Comparison of ENCODE assay signal across 12 cellular contexts in genomic region chr18:55300469-55301195, GRCh38.
DNase-seq lines count a peak whose midpoint lies in the region; ATAC-seq and TF ChIP-seq lines count a peak whose summit lies in the region.
"Had no signal": no experiment of that assay in that cellular context is flagged by ENCODE, and none has a peak within 500 bp of the region (broad histone marks: within the 10 kb centered on the region; RNA-seq: fewer than 3 reads in every experiment).

No MANE protein-coding gene starts in this region.

- peaks cover 96% of the 10 kb centered on the region for H3K79me2 ChIP-seq in GM23248 (ENCODE audit: insufficient read depth)

- H3K9me3 Mint-ChIP-seq in effector memory CD8-positive, alpha-beta T cell = no peaks in the 10 kb centered on the region
- H3K9me3 Mint-ChIP-seq: stimulated activated naive CD8-positive, alpha-beta T cell treated with anti-CD3 and anti-CD28 coated beads, Interleukin-15, Interleukin-2, amounts not matched to agents 100 ng/mL and 50 ng/mL, for 24 hours had no signal

- H3K36me3 Mint-ChIP-seq in effector memory CD8-positive, alpha-beta T cell (ENCODE audit: insufficient read depth) = no peaks in the 10 kb centered on the region

- H3K9me3 ChIP-seq in GM23248 (ENCODE audit: low read depth) (no peaks in the 10 kb centered on the region), skeletal muscle satellite cell (replicated peaks; ENCODE audit: low read length) (no peaks in the 10 kb centered on the region)

- no peaks in the 10 kb centered on the region for H4K20me1 ChIP-seq in GM23248 (ENCODE audit: insufficient read depth)

- H3K27ac Mint-ChIP-seq in effector memory CD8-positive, alpha-beta T cell = no peak overlapping the region
- H3K27ac Mint-ChIP-seq: stimulated activated naive CD8-positive, alpha-beta T cell treated with anti-CD3 and anti-CD28 coated beads, Interleukin-15, Interleukin-2, amounts not matched to agents 100 ng/mL and 50 ng/mL, for 24 hours had no signal

- no peaks in the 10 kb centered on the region for H3K27me3 ChIP-seq in GM23248 (replicated peaks; ENCODE audit: insufficient read depth)
- H3K27me3 ChIP-seq in skeletal muscle satellite cell (ENCODE audit: control insufficient read depth, insufficient read depth, low read length) = no peaks in the 10 kb centered on the region

- in situ Hi-C loops in GM23248 (cut with MboI) = no loop called here

- H3K27ac ChIP-seq in GM23248 = peak overlapping the region; percentile 68

- no peaks in the 10 kb centered on the region for H3K4me1 Mint-ChIP-seq in effector memory CD8-positive, alpha-beta T cell (ENCODE audit: low read depth in 2 of 2)

- WGBS in GM23248 (ENCODE audit: low coverage in 1 of 2, low lambda C conversion rate in 2 of 2, missing lambda C conversion rate in 2 of 2), 2 experiments = 2 to 4% methylated on average over 14 to 16 of the region's 16 CpGs

- H3K4me3 Mint-ChIP-seq in effector memory CD8-positive, alpha-beta T cell = no peak overlapping the region
- H3K4me3 Mint-ChIP-seq: stimulated activated naive CD8-positive, alpha-beta T cell treated with anti-CD3 and anti-CD28 coated beads, Interleukin-15, Interleukin-2, amounts not matched to agents 100 ng/mL and 50 ng/mL, for 24 hours had no signal

- peak; percentile 91 for DNase-seq in GM23248
- DNase-seq in NCI-H524 (lab: John Stamatoyannopoulos, UW) = peak; percentile 70 to 89
- DNase-seq in fibroblast of peridontal ligament (ENCODE audit: extremely low read depth) = peak; percentile 91
- no peak for DNase-seq in effector memory CD8-positive, alpha-beta T cell
- no peak for DNase-seq in erythroblast (lab: John Stamatoyannopoulos, UW)
- DNase-seq in NCI-H128 (lab: John Stamatoyannopoulos, UW; ENCODE audit: unreplicated experiment) = no peak
- DNase-seq: activated naive CD4-positive, alpha-beta T cell treated with anti-CD3 and anti-CD28 coated beads, Interleukin-2, amount 50 U/mL, for 16 hours had no signal

- peaks cover 14% of the 10 kb centered on the region; the same call in 1 of the 2 replicates for H3F3A ChIP-seq in GM23248 (ENCODE audit: insufficient read depth)

- H3K9me2 ChIP-seq in GM23248 (ENCODE audit: insufficient read depth) = no peaks in the 10 kb centered on the region

- TF ChIP-seq POLR2A in erythroblast (IDR thresholded peaks at IDR 0.05; ENCODE audit: low read length) = no peak

- no peak for ATAC-seq in effector memory CD8-positive, alpha-beta T cell (replicated peaks)
- ATAC-seq in GM21529 (IDR thresholded peaks at IDR 0.05; ENCODE audit: unreplicated experiment) = no peak
- ATAC-seq: Panc1 had no signal

- H3K36me3 ChIP-seq in GM23248 (ENCODE audit: low read depth) = no peaks in the 10 kb centered on the region
- H3K36me3 ChIP-seq in skeletal muscle satellite cell (ENCODE audit: insufficient read depth, low read length) = no peaks in the 10 kb centered on the region

- H3K9ac ChIP-seq in GM23248 (peak overlapping the region; percentile 74), skeletal muscle satellite cell (ENCODE audit: low read depth, low read length) (peak overlapping the region; percentile 28)

- H3K4me1 ChIP-seq in GM23248 (ENCODE audit: insufficient read depth) (peaks cover 37% of the 10 kb centered on the region), skeletal muscle satellite cell (ENCODE audit: control insufficient read depth, insufficient read depth, low read length) (peaks cover 17% of the 10 kb centered on the region)

- H3K4me3 ChIP-seq in GM23248 (peak overlapping the region; percentile 78), skeletal muscle satellite cell (ENCODE audit: low read length) (peak overlapping the region; percentile 39)
- H3K4me3 ChIP-seq: lung had no signal

- H3K27me3 Mint-ChIP-seq in effector memory CD8-positive, alpha-beta T cell = no peaks in the 10 kb centered on the region
- H3K27me3 Mint-ChIP-seq: stimulated activated naive CD8-positive, alpha-beta T cell treated with anti-CD3 and anti-CD28 coated beads, Interleukin-15, Interleukin-2, amounts not matched to agents 100 ng/mL and 50 ng/mL, for 24 hours had no signal

- H3K4me2 ChIP-seq in GM23248 (ENCODE audit: unreplicated experiment) (peak overlapping the region; percentile 99), skeletal muscle satellite cell (ENCODE audit: low read length) (peak overlapping the region; percentile 77)

- peak overlapping the region; percentile 45; the same call in 1 of the 2 replicates for H2AFZ ChIP-seq in GM23248

Comparison
In these comparisons a context has a peak if more than half of its experiments do, and no peak if none do; other contexts are left out.
1. DNase-seq: peak in GM23248 (single experiment), NCI-H524 (2 of 2) and fibroblast of peridontal ligament (single experiment); none in effector memory CD8-positive, alpha-beta T cell (0 of 3), erythroblast (0 of 2) and NCI-H128 (single experiment).